19 cellular contexts compared by ENCODE assay signal in the genomic region with DNA sequence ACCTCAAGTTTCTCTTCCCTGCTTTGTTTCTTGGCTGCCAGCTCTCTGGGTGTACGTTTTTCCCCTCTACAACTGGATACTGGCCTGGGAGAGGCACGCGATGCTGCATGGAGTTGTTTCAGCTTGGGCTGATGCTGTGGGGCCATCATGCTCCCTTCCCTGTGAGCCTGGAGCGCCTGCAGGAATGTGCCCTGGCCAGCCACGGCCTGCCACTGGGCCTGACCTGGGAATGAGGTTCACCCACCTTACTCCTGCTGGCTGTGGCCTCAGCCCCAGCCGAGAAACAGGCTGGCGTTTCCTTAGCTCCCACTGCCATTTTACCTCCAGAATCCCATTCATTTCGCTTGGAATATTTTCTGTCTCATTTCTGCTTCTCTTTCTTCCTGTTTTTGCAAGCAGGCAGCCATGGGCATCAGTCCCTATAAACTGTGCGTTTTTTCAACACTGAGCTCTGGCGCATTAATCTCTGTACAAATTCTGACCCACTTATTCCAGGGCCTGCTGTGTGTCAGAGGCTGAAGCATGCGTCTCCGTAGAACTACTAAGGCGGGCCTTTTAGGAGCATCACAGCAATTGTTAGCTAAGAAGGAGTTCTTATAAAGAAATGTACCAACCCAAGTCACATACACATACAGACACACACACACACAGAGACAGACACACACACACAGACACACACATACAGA. TPM values are rescaled to one million over a fixed set of nuclear protein-coding genes. Genes with fewer than 3 reads are reported as not detected.
A peak's percentile ranks its signal among the peaks of the same experiment; 100 is the strongest.
DNase-seq lines count a peak whose midpoint lies in the region; ATAC-seq and TF ChIP-seq lines count a peak whose summit lies in the region.
"Had no signal": no experiment of that assay in that cellular context is flagged by ENCODE, and none has a peak within 500 bp of the region (broad histone marks: within the 10 kb centered on the region; RNA-seq: fewer than 3 reads in every experiment).

No MANE protein-coding gene starts in this region.

- ATAC-seq in SK-N-SH treated with all-trans-retinoic acid at 6 μM for 48 hours (no peak), WTC11 (peak; percentile 48)
- ATAC-seq: A549, GM12878, HepG2 had no signal

- no peak overlapping the region for H3K4me3 Mint-ChIP-seq in WTC11
- H3K4me3 Mint-ChIP-seq: CD4-positive, alpha-beta T cell; H9 had no signal

- no peaks in the 10 kb centered on the region for H3K9me3 ChIP-seq in SK-N-SH
- H3K9me3 ChIP-seq: A549 had no signal

- H3K27me3 ChIP-seq in SK-N-SH (ENCODE audit: insufficient read depth), result no peaks in the 10 kb centered on the region

- H3K79me2 ChIP-seq in SK-N-SH (ENCODE audit: insufficient read depth), result no peaks in the 10 kb centered on the region

- CTCF ChIA-PET in SK-N-SH (lab: Yijun Ruan, JAX) (interaction anchor here (1.3 kb wide), 1 partner anchor 37 kb away, joined by 4 read pairs; no protein-coding TSS in a partner anchor), WTC11 (lab: Charles Lee) (no interaction called here)

- TF ChIP-seq CTCF in SK-N-SH (IDR thresholded peaks at IDR 0.05) (no peak), WTC11 (IDR thresholded peaks at IDR 0.05) (no peak)

- H2AFZ ChIP-seq in SK-N-SH (ENCODE audit: low read depth), result no peak overlapping the region
- H2AFZ ChIP-seq: GM23248 had no signal

- H3K36me3 Mint-ChIP-seq in WTC11, result no peaks in the 10 kb centered on the region

- H3K9ac ChIP-seq in SK-N-SH, result no peak overlapping the region
- H3K9ac ChIP-seq: GM23248 had no signal

- 92% methylated on average over 12 of the region's 13 CpGs for WGBS in SK-N-SH (ENCODE audit: low lambda C conversion rate)

- no peak for TF ChIP-seq EP300 in SK-N-SH (IDR thresholded peaks at IDR 0.05; ENCODE audit: borderline replicate concordance in 1 of 2, low read depth in 1 of 2, low read length in 1 of 2)

- H3K4me2 ChIP-seq in SK-N-SH, result no peak overlapping the region
- H3K4me2 ChIP-seq: A549 had no signal

- peak overlapping the region in 1 of 2 experiments; percentile 24; a peak in 1 of 4 replicates for H3K27ac ChIP-seq in SK-N-SH (ENCODE audit: low read depth in 2 of 2, low read length in 1 of 2)
- H3K27ac ChIP-seq: 22Rv1, A549, C4-2B, GM23248 had no signal

- H3K4me3 ChIP-seq in SK-N-SH (ENCODE audit: low read depth in 2 of 2, low read length in 1 of 2), result no peak overlapping the region
- H3K4me3 ChIP-seq: A549, GM12878, GM23248 had no signal

- no peaks in the 10 kb centered on the region for H3K9me3 Mint-ChIP-seq in WTC11
- H3K9me3 Mint-ChIP-seq: CD4-positive, alpha-beta T cell; H9 had no signal

- no peak overlapping the region for H3K27ac Mint-ChIP-seq in WTC11
- H3K27ac Mint-ChIP-seq: CD4-positive, alpha-beta T cell; H9 had no signal

- H3K4me1 ChIP-seq in SK-N-SH (ENCODE audit: control insufficient read depth in 1 of 2, insufficient read depth in 2 of 2, low read depth in 1 of 2, low read length in 1 of 2), result peaks cover 0 to 15% of the 10 kb centered on the region in 2 experiments; a peak in 1 of 4 replicates
- H3K4me1 ChIP-seq: A549 had no signal

- TF ChIP-seq RAD21 in SK-N-SH (IDR thresholded peaks at IDR 0.05; ENCODE audit: low read length), result no peak

- H3K9me2 ChIP-seq in SK-N-SH, result no peaks in the 10 kb centered on the region

- H3K36me3 ChIP-seq in SK-N-SH (replicated peaks in 1 of 2; ENCODE audit: control insufficient read depth in 1 of 2, insufficient read depth in 2 of 2, low read length in 1 of 2), result no peaks in the 10 kb centered on the region

- no peaks in the 10 kb centered on the region for H4K20me1 ChIP-seq in SK-N-SH (ENCODE audit: insufficient read depth)

- POLR2A ChIA-PET in SK-N-SH (lab: Yijun Ruan, JAX), result interaction anchor here (0.6 to 1.1 kb wide), 2 partner anchors 59 to 64 kb away, joined by 3 read pairs; no protein-coding TSS in a partner anchor
- POLR2A ChIA-PET in WTC11 (lab: Charles Lee), result interaction anchor here (0.5 kb wide), 1 partner anchor 234 kb away, joined by 6 read pairs; no protein-coding TSS in a partner anchor

- no peaks in the 10 kb centered on the region for H3K27me3 Mint-ChIP-seq in WTC11 (ENCODE audit: low read depth)
- H3K27me3 Mint-ChIP-seq: CD4-positive, alpha-beta T cell had no signal

- no peaks in the 10 kb centered on the region for H3F3A ChIP-seq in SK-N-SH (replicated peaks; ENCODE audit: insufficient read depth)

- peak; percentile 40 for DNase-seq in SK-N-SH
- no peak for DNase-seq in WTC11 (ENCODE audit: low spot score)
- DNase-seq in islet precursor cell, result peak; percentile 76
- no peak for DNase-seq in DMS53 (lab: John Stamatoyannopoulos, UW)
- DNase-seq in HUDEP-2 (lab: John Stamatoyannopoulos, UW; ENCODE audit: unreplicated experiment in 76 of 76), result no peak
- DNase-seq in SHP77 (lab: John Stamatoyannopoulos, UW), result no peak
- DNase-seq: AML-193; CD4-positive, alpha-beta T cell; DMS153; DMS79 treated with DMSO at 0.1 percent for 48 hours; GM23248; H9 had no signal

- H3K4me1 Mint-ChIP-seq in WTC11, result no peaks in the 10 kb centered on the region
- H3K4me1 Mint-ChIP-seq: H9 had no signal

TF ChIP-seq in SK-N-SH, 30 proteins besides CTCF, POLR2A, EP300 and RAD21:
- TF ChIP-seq RFX5 (IDR thresholded peaks at IDR 0.05; ENCODE audit: low read length) (no peak), JUND (IDR thresholded peaks at IDR 0.05) (no peak), ELF1 (IDR thresholded peaks at IDR 0.05) (no peak), TAF1 (IDR thresholded peaks at IDR 0.05; ENCODE audit: borderline replicate concordance, low read depth, low read length) (no peak)
TF ChIP-seq in SK-N-SH: peak in this region for 0.

TF ChIP-seq in SK-N-SH treated with all-trans-retinoic acid at 6 μM for 48 hours, 23 proteins besides CTCF, POLR2A, EP300 and RAD21 (continues in another document):
- TF ChIP-seq OSR1 (CRISPR knock-in tag; IDR thresholded peaks at IDR 0.05) (no peak), SNAI2 (CRISPR knock-in tag; IDR thresholded peaks at IDR 0.05) (no peak), ESRRG (CRISPR knock-in tag; IDR thresholded peaks at IDR 0.05) (no peak)
- TF ChIP-seq, protein P1, sequence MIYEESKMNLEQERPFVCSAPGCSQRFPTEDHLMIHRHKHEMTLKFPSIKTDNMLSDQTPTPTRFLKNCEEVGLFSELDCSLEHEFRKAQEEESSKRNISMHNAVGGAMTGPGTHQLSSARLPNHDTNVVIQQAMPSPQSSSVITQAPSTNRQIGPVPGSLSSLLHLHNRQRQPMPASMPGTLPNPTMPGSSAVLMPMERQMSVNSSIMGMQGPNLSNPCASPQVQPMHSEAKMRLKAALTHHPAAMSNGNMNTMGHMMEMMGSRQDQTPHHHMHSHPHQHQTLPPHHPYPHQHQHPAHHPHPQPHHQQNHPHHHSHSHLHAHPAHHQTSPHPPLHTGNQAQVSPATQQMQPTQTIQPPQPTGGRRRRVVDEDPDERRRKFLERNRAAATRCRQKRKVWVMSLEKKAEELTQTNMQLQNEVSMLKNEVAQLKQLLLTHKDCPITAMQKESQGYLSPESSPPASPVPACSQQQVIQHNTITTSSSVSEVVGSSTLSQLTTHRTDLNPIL (CRISPR knock-in tag; IDR thresholded peaks at IDR 0.05; ENCODE audit: low read depth), result no peak

TF ChIP-seq in WTC11, 78 proteins besides CTCF, POLR2A, EP300 and RAD21 (continues in another document):
- TF ChIP-seq CBFB (CRISPR knock-in tag; IDR thresholded peaks at IDR 0.05; ENCODE audit: low read depth), result no peak
- TF ChIP-seq JUN (CRISPR knock-in tag; IDR thresholded peaks at IDR 0.05), result no peak
- no peak for TF ChIP-seq OVOL2 (CRISPR knock-in tag; IDR thresholded peaks at IDR 0.05; ENCODE audit: borderline replicate concordance)
- TF ChIP-seq, protein P2, sequence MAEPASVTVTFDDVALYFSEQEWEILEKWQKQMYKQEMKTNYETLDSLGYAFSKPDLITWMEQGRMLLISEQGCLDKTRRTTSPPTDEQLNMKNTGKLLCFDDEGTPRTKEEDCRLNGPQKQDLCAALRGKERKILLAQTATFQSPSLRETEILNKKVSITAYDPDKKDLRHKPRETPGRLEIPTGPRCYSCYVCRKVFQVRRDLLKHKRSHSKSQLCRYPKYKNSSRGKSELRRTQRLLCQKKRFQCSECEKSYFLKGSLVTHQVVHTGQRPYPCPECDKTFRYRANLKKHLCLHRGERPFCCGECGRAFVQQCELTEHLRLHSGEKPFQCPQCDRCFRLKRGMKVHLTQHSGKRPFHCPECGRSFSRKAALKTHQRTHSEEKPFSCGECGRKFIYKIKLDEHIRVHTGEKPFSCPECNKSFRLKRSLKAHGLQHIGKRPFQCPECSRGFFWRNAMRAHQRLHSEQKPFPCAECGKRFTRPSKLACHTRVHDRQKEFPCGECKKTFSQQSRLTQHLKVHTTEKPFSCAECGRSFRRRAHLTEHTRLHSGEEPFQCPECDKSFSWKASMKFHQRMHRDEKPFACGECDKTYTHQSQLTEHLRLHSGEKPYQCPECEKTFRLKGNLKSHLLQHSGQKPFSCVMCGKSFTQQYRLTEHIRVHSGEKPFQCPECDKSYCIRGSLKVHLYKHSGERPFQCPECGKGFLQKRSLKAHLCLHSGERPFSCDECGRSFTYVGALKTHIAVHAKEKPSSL (CRISPR knock-in tag; conservative IDR thresholded peaks at IDR 0.05), result no peak
- TF ChIP-seq, protein P3, sequence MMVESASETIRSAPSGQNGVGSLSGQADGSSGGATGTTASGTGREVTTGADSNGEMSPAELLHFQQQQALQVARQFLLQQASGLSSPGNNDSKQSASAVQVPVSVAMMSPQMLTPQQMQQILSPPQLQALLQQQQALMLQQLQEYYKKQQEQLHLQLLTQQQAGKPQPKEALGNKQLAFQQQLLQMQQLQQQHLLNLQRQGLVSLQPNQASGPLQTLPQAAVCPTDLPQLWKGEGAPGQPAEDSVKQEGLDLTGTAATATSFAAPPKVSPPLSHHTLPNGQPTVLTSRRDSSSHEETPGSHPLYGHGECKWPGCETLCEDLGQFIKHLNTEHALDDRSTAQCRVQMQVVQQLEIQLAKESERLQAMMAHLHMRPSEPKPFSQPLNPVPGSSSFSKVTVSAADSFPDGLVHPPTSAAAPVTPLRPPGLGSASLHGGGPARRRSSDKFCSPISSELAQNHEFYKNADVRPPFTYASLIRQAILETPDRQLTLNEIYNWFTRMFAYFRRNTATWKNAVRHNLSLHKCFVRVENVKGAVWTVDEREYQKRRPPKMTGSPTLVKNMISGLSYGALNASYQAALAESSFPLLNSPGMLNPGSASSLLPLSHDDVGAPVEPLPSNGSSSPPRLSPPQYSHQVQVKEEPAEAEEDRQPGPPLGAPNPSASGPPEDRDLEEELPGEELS (CRISPR knock-in tag; IDR thresholded peaks at IDR 0.05), result no peak
- TF ChIP-seq ZNF396 (CRISPR knock-in tag; IDR thresholded peaks at IDR 0.05; ENCODE audit: borderline replicate concordance), result no peak

RNA-seq across cellular contexts. Expression of a gene that starts 57.9 kb away (rescaled TPM):
- polyA plus RNA-seq in SK-N-SH (2012; rRNA removed), result 5.1 and 14.3 TPM in 2 replicates
- 13.1 and 16.2 TPM in 2 replicates for polyA plus RNA-seq in SK-N-SH (2012; cell fraction: cytosol; rRNA removed)
- polyA plus RNA-seq in SK-N-SH (2012; cell fraction: nucleus; rRNA removed), result 24.8 and 29.4 TPM in 2 replicates
- total RNA-seq in WTC11 (2021), result 0.60 to 0.89 TPM (median 0.72 TPM) in 3 replicates
- total RNA-seq: G401, GM23248, HepG2 had no signal
- polyA plus RNA-seq: GM23248, HepG2 had no signal

Comparison
In these comparisons a context has a peak if more than half of its experiments do, and no peak if none do; other contexts are left out.
1. DNase-seq: peak in SK-N-SH (single experiment) and islet precursor cell (single experiment); none in WTC11 (single experiment), DMS53 (single experiment), HUDEP-2 (0 of 76) and SHP77 (0 of 2).